8 cellular contexts compared by ENCODE assay signal in the genomic region with DNA sequence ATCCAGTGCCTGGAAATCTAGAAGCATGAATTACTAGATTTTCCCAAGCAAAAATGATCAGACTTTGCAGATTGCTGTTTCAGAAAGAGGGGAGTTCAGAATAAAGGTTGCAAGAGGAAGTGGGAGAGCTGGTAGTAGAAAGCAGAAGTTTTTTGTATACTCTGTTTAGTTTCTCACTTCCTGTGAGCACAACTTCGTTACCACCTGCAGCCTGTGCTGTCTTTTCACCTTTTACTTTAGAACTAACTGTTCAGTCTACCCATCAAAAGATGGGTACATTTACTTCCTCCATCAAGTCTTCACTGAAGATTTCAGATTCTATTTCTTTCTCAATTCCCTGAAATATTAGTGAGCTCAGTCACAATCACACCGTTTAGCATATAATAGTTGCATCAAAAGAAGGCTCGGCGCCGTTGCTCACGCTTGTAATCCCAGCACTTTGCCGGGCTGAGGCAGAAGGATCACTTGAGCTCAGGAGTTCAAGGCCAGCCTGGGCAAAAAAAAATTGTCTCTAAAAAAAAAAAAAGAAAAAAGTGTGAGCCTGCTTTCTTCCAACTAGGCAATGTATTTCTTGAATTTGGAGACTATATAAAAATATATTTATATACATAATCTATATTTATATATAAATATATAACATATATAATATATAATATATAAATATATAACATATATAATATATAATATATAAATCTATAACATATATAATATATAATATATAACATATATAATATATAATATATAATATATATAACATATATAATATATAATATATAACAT. TPM values are rescaled to one million over a fixed set of nuclear protein-coding genes. Genes with fewer than 3 reads are reported as not detected.
DNase-seq lines count a peak whose midpoint lies in the region; ATAC-seq, FAIRE-seq and TF ChIP-seq lines count a peak whose summit lies in the region.

No MANE protein-coding gene starts in this region.

- H3K9me2 ChIP-seq in Loucy (replicated peaks; ENCODE audit: low read depth, low read length), result no peaks in the 10 kb centered on the region

- no peak overlapping the region for H3K4me3 Mint-ChIP-seq in type B pancreatic cell

- peak; percentile 45 for ATAC-seq in GM18505 (IDR thresholded peaks at IDR 0.05; ENCODE audit: unreplicated experiment)
- peak; percentile 58 for ATAC-seq in GM21723 (IDR thresholded peaks at IDR 0.05; ENCODE audit: unreplicated experiment)

- H3K36me3 Mint-ChIP-seq in type B pancreatic cell, result peaks cover under 1% of the 10 kb centered on the region

- peak overlapping the region; percentile 57; the same call in 1 of the 2 replicates for H2AFZ ChIP-seq in Loucy (ENCODE audit: low read length)
- peak overlapping the region; percentile 6 for H2AFZ ChIP-seq in endothelial cell of umbilical vein (ENCODE audit: low read depth, low read length)

- peaks cover 11% of the 10 kb centered on the region for H4K20me1 ChIP-seq in Loucy (ENCODE audit: insufficient read depth, low read length, poor library complexity, severe bottlenecking)
- H4K20me1 ChIP-seq in endothelial cell of umbilical vein (replicated peaks; ENCODE audit: control insufficient read depth, extremely low read depth, insufficient read depth, low read length), result no peaks in the 10 kb centered on the region

- H3K9me1 ChIP-seq in endothelial cell of umbilical vein (replicated peaks; ENCODE audit: control insufficient read depth, extremely low read depth, insufficient read depth, low read length), result no peaks in the 10 kb centered on the region

- no peak overlapping the region for H3K27ac ChIP-seq in endothelial cell of umbilical vein (ENCODE audit: insufficient read depth, low read depth, low read length)

- CTCF ChIA-PET in endothelial cell of umbilical vein (lab: Charles Lee), result interaction anchor here (2.3 kb wide), 1 partner anchor 16 kb away, joined by 17 read pairs; no protein-coding TSS in a partner anchor

- H3K27me3 ChIP-seq in Loucy (ENCODE audit: insufficient read depth, low read length, poor library complexity, severe bottlenecking) (no peaks in the 10 kb centered on the region), endothelial cell of umbilical vein (ENCODE audit: control insufficient read depth in 2 of 2, insufficient read depth in 2 of 2, low read length in 2 of 2) (no peaks in the 10 kb centered on the region)

- peaks cover 6% of the 10 kb centered on the region for H3K4me1 Mint-ChIP-seq in type B pancreatic cell (ENCODE audit: unreplicated experiment)

- H3K9me3 ChIP-seq in Loucy (ENCODE audit: insufficient read depth, low read depth, low read length) (no peaks in the 10 kb centered on the region), endothelial cell of umbilical vein (replicated peaks; ENCODE audit: control insufficient read depth, insufficient read depth, low read length) (no peaks in the 10 kb centered on the region)

- POLR2A ChIA-PET in endothelial cell of umbilical vein (lab: Charles Lee), result no interaction called here

- H3K79me2 ChIP-seq in Loucy (ENCODE audit: insufficient read depth, low read length), result peaks cover 23% of the 10 kb centered on the region
- H3K79me2 ChIP-seq in endothelial cell of umbilical vein (ENCODE audit: control insufficient read depth, insufficient read depth, low read length), result peaks cover 18% of the 10 kb centered on the region

- dilution Hi-C loops in endothelial cell of umbilical vein (cut with MboI; ENCODE audit: extremely low pct_ligation_motif_present, low sequenced_read_pairs), result no loop called here

- H3K9ac ChIP-seq in Loucy (ENCODE audit: low read depth, low read length, poor library complexity, severe bottlenecking) (peak overlapping the region; percentile 20), endothelial cell of umbilical vein (replicated peaks; ENCODE audit: extremely low read depth, insufficient read depth, low read length) (no peak overlapping the region)

- peaks cover 6% of the 10 kb centered on the region; the same call in 1 of the 2 replicates for H3F3A ChIP-seq in Loucy (ENCODE audit: low read depth)

- H3K4me2 ChIP-seq in Loucy (ENCODE audit: low read depth, low read length, poor library complexity, severe bottlenecking) (peak overlapping the region; percentile 58), endothelial cell of umbilical vein (ENCODE audit: insufficient read depth, low read length) (no peak overlapping the region)

- no peaks in the 10 kb centered on the region for H3K27me3 Mint-ChIP-seq in type B pancreatic cell

- no peak for TF ChIP-seq POLR2A in GM18505 (IDR thresholded peaks at IDR 0.05; ENCODE audit: borderline replicate concordance, extremely low read depth, insufficient read depth, insufficient read length)
- no peak for TF ChIP-seq POLR2A in endothelial cell of umbilical vein (IDR thresholded peaks at IDR 0.05; ENCODE audit: low read depth, low read length)

- intact Hi-C loops in endothelial cell of umbilical vein (cut with micrococcal nuclease), result no loop called here

- H3K4me1 ChIP-seq in Loucy (ENCODE audit: insufficient read depth, low read length, poor library complexity, severe bottlenecking) (peaks cover 26% of the 10 kb centered on the region), endothelial cell of umbilical vein (ENCODE audit: control insufficient read depth, extremely low read depth, insufficient read depth, low read length) (peaks cover 26% of the 10 kb centered on the region)

- H3K4me3 ChIP-seq in Loucy (ENCODE audit: low read length, poor library complexity, severe bottlenecking) (no peak overlapping the region), endothelial cell of umbilical vein (replicated peaks in 1 of 3; ENCODE audit: insufficient read depth in 1 of 3, low read depth in 1 of 3, low read length in 3 of 3) (no peak overlapping the region)

- TF ChIP-seq CTCF in Loucy (conservative IDR thresholded peaks at IDR 0.05; ENCODE audit: low read length) (no peak), endothelial cell of umbilical vein (IDR thresholded peaks at IDR 0.05; ENCODE audit: extremely low read depth in 1 of 2, insufficient read depth in 1 of 2, low read depth in 1 of 2, low read length in 2 of 2) (no peak), type B pancreatic cell (conservative IDR thresholded peaks at IDR 0.05) (no peak)

- no peak for DNase-seq in endothelial cell of umbilical vein (ENCODE audit: low read depth, low spot score)
- no peak for DNase-seq in Ammon's horn (ENCODE audit: low spot score)
- no peak for DNase-seq in type B pancreatic cell (ENCODE audit: extremely low spot score, unreplicated experiment)
- no peak for DNase-seq in NCI-H187 treated with DMSO at 0.1 percent for 48 hours (lab: John Stamatoyannopoulos, UW)
- DNase-seq in activated gamma-delta T cell treated with Interleukin-2 at 50 U/mL for 16 hours, result no peak

- H3K27ac Mint-ChIP-seq in type B pancreatic cell, result no peak overlapping the region

- 0 out of 2 replicates have a peak, but pooled peaks cover under 1% of the 10 kb centered on the region for H3K36me3 ChIP-seq in Loucy (ENCODE audit: insufficient read depth, low read length)
- H3K36me3 ChIP-seq in endothelial cell of umbilical vein (ENCODE audit: control insufficient read depth in 2 of 2, extremely low read depth in 1 of 2, insufficient read depth in 2 of 2, low read length in 2 of 2), result peaks cover 0 to 4% of the 10 kb centered on the region in 2 experiments

- no peaks in the 10 kb centered on the region for H3K9me3 Mint-ChIP-seq in type B pancreatic cell

- no TSS peak for BruUV-seq in endothelial cell of umbilical vein (replicated peaks; lab: Mats Ljungman, UMichigan)

- peak; percentile 4 for FAIRE-seq in endothelial cell of umbilical vein (lab: Jason Lieb, UNC)

RNA-seq across cellular contexts. Expression of gene CEP97, which starts 1.8 kb away (rescaled TPM):
- total RNA-seq in endothelial cell of umbilical vein, result 10.3 and 14.0 TPM in 2 replicates
- polyA plus RNA-seq in endothelial cell of umbilical vein, result 1.4 and 1.9 TPM in 2 replicates
- polyA plus RNA-seq in endothelial cell of umbilical vein (2011; cell fraction: cytosol; rRNA removed), result 1.6 and 1.7 TPM in 2 replicates
- 3.9 and 4.5 TPM in 2 replicates for polyA plus RNA-seq in endothelial cell of umbilical vein (2011; cell fraction: nucleus; rRNA removed)
- polyA plus RNA-seq in endothelial cell of umbilical vein (2012), result 3.5 and 5.1 TPM in 2 replicates
- polyA minus RNA-seq in endothelial cell of umbilical vein, result 7.2 and 8.6 TPM in 2 replicates
- polyA minus RNA-seq in endothelial cell of umbilical vein (2011; cell fraction: cytosol; rRNA and poly(A)+ RNA removed), result 6.5 TPM
- polyA minus RNA-seq in endothelial cell of umbilical vein (2011; cell fraction: nucleus; rRNA and poly(A)+ RNA removed), result 4.5 and 8.8 TPM in 2 replicates
- total RNA-seq in type B pancreatic cell (ENCODE audit: low replicate concordance), result 11.3 and 24.2 TPM in 2 replicates

RNA-seq across cellular contexts. Expression of gene RPL24, which starts 36.1 kb away (rescaled TPM):
- total RNA-seq in endothelial cell of umbilical vein, result 1,070 and 1,111 TPM in 2 replicates
- 398 and 766 TPM in 2 replicates for polyA plus RNA-seq in endothelial cell of umbilical vein
- 907 and 929 TPM in 2 replicates for polyA plus RNA-seq in endothelial cell of umbilical vein (2011; cell fraction: cytosol; rRNA removed)
- polyA plus RNA-seq in endothelial cell of umbilical vein (2011; cell fraction: nucleus; rRNA removed), result 294 and 326 TPM in 2 replicates
- polyA plus RNA-seq in endothelial cell of umbilical vein (2012), result 1,498 and 1,668 TPM in 2 replicates
- 498 and 557 TPM in 2 replicates for polyA minus RNA-seq in endothelial cell of umbilical vein
- polyA minus RNA-seq in endothelial cell of umbilical vein (2011; cell fraction: cytosol; rRNA and poly(A)+ RNA removed), result 311 TPM
- 125 and 127 TPM in 2 replicates for polyA minus RNA-seq in endothelial cell of umbilical vein (2011; cell fraction: nucleus; rRNA and poly(A)+ RNA removed)
- total RNA-seq in type B pancreatic cell (ENCODE audit: low replicate concordance), result 1,197 and 1,373 TPM in 2 replicates

RNA-seq across cellular contexts. Expression of gene ZBTB11, which starts 45.7 kb away (rescaled TPM):
- total RNA-seq in endothelial cell of umbilical vein (14.7 and 15.8 TPM in 2 replicates), type B pancreatic cell (ENCODE audit: low replicate concordance) (15.4 and 18.4 TPM in 2 replicates)
- polyA plus RNA-seq in endothelial cell of umbilical vein, result 3.6 and 4.2 TPM in 2 replicates
- polyA plus RNA-seq in endothelial cell of umbilical vein (2011; cell fraction: cytosol; rRNA removed), result 3.7 and 4.2 TPM in 2 replicates
- 12.7 and 18.2 TPM in 2 replicates for polyA plus RNA-seq in endothelial cell of umbilical vein (2011; cell fraction: nucleus; rRNA removed)
- polyA plus RNA-seq in endothelial cell of umbilical vein (2012), result 10.0 and 13.0 TPM in 2 replicates
- 9.8 TPM in 2 replicates for polyA minus RNA-seq in endothelial cell of umbilical vein
- polyA minus RNA-seq in endothelial cell of umbilical vein (2011; cell fraction: cytosol; rRNA and poly(A)+ RNA removed), result 20.3 TPM
- 19.9 and 23.6 TPM in 2 replicates for polyA minus RNA-seq in endothelial cell of umbilical vein (2011; cell fraction: nucleus; rRNA and poly(A)+ RNA removed)

RNA-seq across cellular contexts. Expression of gene NXPE3, which starts 56.4 kb away (rescaled TPM):
- 19.9 and 20.3 TPM in 2 replicates for total RNA-seq in endothelial cell of umbilical vein
- 12.3 and 13.7 TPM in 2 replicates for polyA plus RNA-seq in endothelial cell of umbilical vein
- polyA plus RNA-seq in endothelial cell of umbilical vein (2011; cell fraction: cytosol; rRNA removed), result 17.0 and 17.9 TPM in 2 replicates
- 11.0 and 12.3 TPM in 2 replicates for polyA plus RNA-seq in endothelial cell of umbilical vein (2011; cell fraction: nucleus; rRNA removed)
- 20.4 and 24.4 TPM in 2 replicates for polyA plus RNA-seq in endothelial cell of umbilical vein (2012)
- polyA minus RNA-seq in endothelial cell of umbilical vein, result 44.6 and 53.4 TPM in 2 replicates
- polyA minus RNA-seq in endothelial cell of umbilical vein (2011; cell fraction: cytosol; rRNA and poly(A)+ RNA removed), result 4.0 TPM
- polyA minus RNA-seq in endothelial cell of umbilical vein (2011; cell fraction: nucleus; rRNA and poly(A)+ RNA removed), result 12.6 TPM in 2 replicates
- 3.8 and 12.5 TPM in 2 replicates for total RNA-seq in type B pancreatic cell (ENCODE audit: low replicate concordance)
